19 cellular contexts compared by ENCODE assay signal in genomic region chr10:72074413-72075183, GRCh38. TPM values are rescaled to one million over a fixed set of nuclear protein-coding genes. Genes with fewer than 3 reads are reported as not detected.
DNase-seq lines count a peak whose midpoint lies in the region; ATAC-seq and TF ChIP-seq lines count a peak whose summit lies in the region.
"Had no signal": no experiment of that assay in that cellular context is flagged by ENCODE, and none has a peak within 500 bp of the region (broad histone marks: within the 10 kb centered on the region; RNA-seq: fewer than 3 reads in every experiment).

No MANE protein-coding gene starts in this region.

- no peak overlapping the region for H3K4me3 Mint-ChIP-seq in neural progenitor cell
- H3K4me3 Mint-ChIP-seq: GM23338, immature natural killer cell, neural crest cell had no signal

- no peak for ATAC-seq in GM21576 (IDR thresholded peaks at IDR 0.05; ENCODE audit: unreplicated experiment)
- ATAC-seq in HG03354 (IDR thresholded peaks at IDR 0.05; ENCODE audit: poor library complexity, severe bottlenecking, unreplicated experiment), result no peak
- ATAC-seq: GM23338 had no signal

- no peak overlapping the region for H3K27ac ChIP-seq in HEK293 (ENCODE audit: extremely low read depth, low read depth, low read length)
- H3K27ac ChIP-seq in angular gyrus (ENCODE audit: low read depth, low read length), result peak overlapping the region; percentile 43
- H3K27ac ChIP-seq in neural progenitor cell, result no peak overlapping the region
- H3K27ac ChIP-seq: esophagus muscularis mucosa had no signal

- H3F3A ChIP-seq in neural progenitor cell (ENCODE audit: low read depth), result peaks cover 3% of the 10 kb centered on the region

- H3K4me2 ChIP-seq in neural progenitor cell, result no peak overlapping the region
- H3K4me2 ChIP-seq: GM23338 had no signal

- no peak overlapping the region for H3K4me3 ChIP-seq in HEK293 (ENCODE audit: low read depth, low read length)
- H3K4me3 ChIP-seq in neural progenitor cell, result no peak overlapping the region
- H3K4me3 ChIP-seq: esophagus muscularis mucosa, GM23338, MG63 had no signal

- no peaks in the 10 kb centered on the region for H3K27me3 ChIP-seq in neural progenitor cell
- H3K27me3 ChIP-seq: esophagus muscularis mucosa, MG63 had no signal

- H3K4me1 ChIP-seq in HEK293 (ENCODE audit: control insufficient read depth, insufficient read depth, low read length) (no peaks in the 10 kb centered on the region), neural progenitor cell (peaks cover 18% of the 10 kb centered on the region)

- no peaks in the 10 kb centered on the region for H4K20me1 ChIP-seq in neural progenitor cell (ENCODE audit: low read depth)

- peaks cover 5% of the 10 kb centered on the region for H3K9me3 Mint-ChIP-seq in neural progenitor cell
- H3K9me3 Mint-ChIP-seq: GM23338, immature natural killer cell had no signal

- H3K27ac Mint-ChIP-seq in neural progenitor cell, result peak overlapping the region; percentile 66
- H3K27ac Mint-ChIP-seq: GM23338 had no signal

- H3K4me1 Mint-ChIP-seq in neural progenitor cell, result peaks cover 47% of the 10 kb centered on the region

- peak; percentile 56 for DNase-seq in activated CD8-positive, alpha-beta memory T cell treated with anti-CD3 and anti-CD28 coated beads for 24 hours
- no peak for DNase-seq in activated CD8-positive, alpha-beta memory T cell treated with anti-CD3 and anti-CD28 coated beads, Interleukin-2, amount 50 U/mL, for 48 hours
- DNase-seq in neural progenitor cell (ENCODE audit: low spot score), result no peak
- no peak for DNase-seq in OCI-M2 (lab: John Stamatoyannopoulos, UW; ENCODE audit: unreplicated experiment)
- DNase-seq: Calu3, dermis blood vessel endothelial cell, glutamatergic neuron, immature natural killer cell, mammary epithelial cell, MG63, NCI-H1930, SHP77 treated with DMSO at 0.1 percent for 48 hours had no signal

- H3K79me2 ChIP-seq in neural progenitor cell (ENCODE audit: low read depth), result no peaks in the 10 kb centered on the region

- H3K9me3 ChIP-seq in HEK293 (ENCODE audit: control insufficient read depth, insufficient read depth, low read depth, low read length) (no peaks in the 10 kb centered on the region), neural progenitor cell (ENCODE audit: low read depth) (no peaks in the 10 kb centered on the region)
- H3K9me3 ChIP-seq: MG63 had no signal

- no peak overlapping the region for H3K9ac ChIP-seq in neural progenitor cell

- H3K27me3 Mint-ChIP-seq in neural progenitor cell (ENCODE audit: insufficient read depth, low read depth), result peaks cover 14% of the 10 kb centered on the region

- no peak overlapping the region for H2AFZ ChIP-seq in neural progenitor cell (replicated peaks)
- H2AFZ ChIP-seq: GM23338 had no signal

- no peaks in the 10 kb centered on the region for H3K36me3 ChIP-seq in HEK293 (ENCODE audit: control insufficient read depth in 2 of 2, insufficient read depth in 1 of 2, low read length in 2 of 2)
- no peaks in the 10 kb centered on the region for H3K36me3 ChIP-seq in neural progenitor cell
- H3K36me3 ChIP-seq: esophagus muscularis mucosa, MG63 had no signal

- no peak for TF ChIP-seq CTCF in HEK293 (tag by site-specific recombination; IDR thresholded peaks at IDR 0.05)
- TF ChIP-seq CTCF in neural progenitor cell (IDR thresholded peaks at IDR 0.05), result no peak

- POLR2A ChIA-PET in HEK293 (lab: Yijun Ruan, JAX), result no interaction called here

- CTCF ChIA-PET in HEK293 (lab: Yijun Ruan, JAX), result interaction anchor here (0.8 kb wide), 1 partner anchor 26 kb away, joined by 4 read pairs; no protein-coding TSS in a partner anchor

- H3K36me3 Mint-ChIP-seq in neural progenitor cell, result peaks cover 4% of the 10 kb centered on the region

TF ChIP-seq in HEK293, 187 proteins besides CTCF, POLR2A, EP300 and RAD21:
- no peak for TF ChIP-seq ZBTB26 (tag by site-specific recombination; optimal IDR thresholded peaks at IDR 0.05)
- TF ChIP-seq ZNF398 (tag by site-specific recombination; IDR thresholded peaks at IDR 0.05), result no peak
- TF ChIP-seq GLIS1 (tag by site-specific recombination; IDR thresholded peaks at IDR 0.05), result peak; percentile 98
- TF ChIP-seq ZNF560 (tag by site-specific recombination; IDR thresholded peaks at IDR 0.05; ENCODE audit: borderline replicate concordance), result no peak
- no peak for TF ChIP-seq ZBTB21 (tag by site-specific recombination; IDR thresholded peaks at IDR 0.05)
- peak; percentile 57 for TF ChIP-seq GLIS2 (tag by site-specific recombination; IDR thresholded peaks at IDR 0.05)
- no peak for TF ChIP-seq ZNF335 (tag by site-specific recombination; conservative IDR thresholded peaks at IDR 0.05)
- no peak for TF ChIP-seq SCRT1 (tag by site-specific recombination; IDR thresholded peaks at IDR 0.05; ENCODE audit: borderline replicate concordance)

RNA-seq across cellular contexts. Expression of gene SPOCK2, which starts 13.8 kb away (rescaled TPM):
- 1.9 and 3.2 TPM in 2 replicates for total RNA-seq in neural progenitor cell (ENCODE audit: low replicate concordance)
